Comparison of ENCODE assay signal across 8 cellular contexts in genomic region chr15:51094606-51095569, GRCh38. TPM values are rescaled to one million over a fixed set of nuclear protein-coding genes. Genes with fewer than 3 reads are reported as not detected.
DNase-seq lines count a peak whose midpoint lies in the region; ATAC-seq and TF ChIP-seq lines count a peak whose summit lies in the region.

TSS of gene TNFAIP8L3 (minus strand) at chr15:51094906. CDS start at chr15:51094595, 311 bp downstream.

- peak within 1 kb of the TSS; percentile 97 for H3K4me3 ChIP-seq in ACC112 (ENCODE audit: low read depth, low read length)
- H3K4me3 ChIP-seq in HFF-Myc (replicated peaks; ENCODE audit: low read depth, low read length): peak within 1 kb of the TSS; percentile 37
- peak within 1 kb of the TSS; percentile 84 for H3K4me3 ChIP-seq in adipocyte (ENCODE audit: low read length)
- H3K4me3 ChIP-seq in iPS-18a (ENCODE audit: low read length): peak within 1 kb of the TSS; percentile 68
- peak within 1 kb of the TSS; percentile 58 to 71 (median 70) for H3K4me3 ChIP-seq in skeletal muscle tissue (ENCODE audit: low read length in 3 of 3)

- DNase-seq in HFF-Myc (ENCODE audit: extremely low read depth, low read depth) (no peak), adipocyte (ENCODE audit: low read depth) (peak; percentile 67), NCI-H2081 treated with DMSO at 0.1 percent for 48 hours (lab: John Stamatoyannopoulos, UW) (no peak), NCI-H446 (lab: John Stamatoyannopoulos, UW) (no peak)

- peaks cover 47% of the 10 kb centered on the region for H3K4me1 ChIP-seq in ACC112 (ENCODE audit: control insufficient read depth, insufficient read depth, low read length, unreplicated experiment)
- H3K4me1 ChIP-seq in adipocyte (ENCODE audit: control insufficient read depth, insufficient read depth, low read length): peaks cover 15% of the 10 kb centered on the region
- H3K4me1 ChIP-seq in iPS-18a (ENCODE audit: control insufficient read depth, low read depth, low read length): no peaks in the 10 kb centered on the region
- H3K4me1 ChIP-seq in skeletal muscle tissue (ENCODE audit: control insufficient read depth in 3 of 3, insufficient read depth in 3 of 3, low read length in 3 of 3): peaks cover 2 to 8% (median 6%) of the 10 kb centered on the region in 3 donors

- H2AFZ ChIP-seq in ACC112 (ENCODE audit: low read length, unreplicated experiment): peak within 1 kb of the TSS; percentile 97

- H3K9me3 ChIP-seq in adipocyte (ENCODE audit: control insufficient read depth, low read length) (no peaks in the 10 kb centered on the region), iPS-18a (ENCODE audit: control insufficient read depth, low read depth, low read length) (no peaks in the 10 kb centered on the region), skeletal muscle tissue (ENCODE audit: control insufficient read depth in 3 of 3, low read length in 3 of 3) (no peaks in the 10 kb centered on the region)

- H3K36me3 ChIP-seq in ACC112 (ENCODE audit: insufficient read depth, low read length): no peaks in the 10 kb centered on the region
- H3K36me3 ChIP-seq in adipocyte (ENCODE audit: control insufficient read depth, insufficient read depth, low read length, severe bottlenecking): no peaks in the 10 kb centered on the region
- no peaks in the 10 kb centered on the region for H3K36me3 ChIP-seq in iPS-18a (ENCODE audit: control insufficient read depth, low read depth, low read length)
- no peaks in the 10 kb centered on the region for H3K36me3 ChIP-seq in skeletal muscle tissue (ENCODE audit: control insufficient read depth in 3 of 3, insufficient read depth in 3 of 3, low read length in 3 of 3)

- no peak for TF ChIP-seq CTCF in HFF-Myc (IDR thresholded peaks at IDR 0.05; ENCODE audit: low read depth, low read length, missing control alignments)

- H3K9ac ChIP-seq in adipocyte (ENCODE audit: low read length) (peak within 1 kb of the TSS; percentile 78), iPS-18a (ENCODE audit: low read length) (no peak within 1 kb of the TSS), skeletal muscle tissue (ENCODE audit: low read depth in 1 of 3, low read length in 3 of 3) (peak within 1 kb of the TSS; percentile 34 to 63 (median 40))

- H3K27ac ChIP-seq in ACC112 (ENCODE audit: low read depth, low read length): peak within 1 kb of the TSS; percentile 23; the same call in 1 of the 2 replicates
- H3K27ac ChIP-seq in iPS-18a (ENCODE audit: low read length): no peak within 1 kb of the TSS
- H3K27ac ChIP-seq in skeletal muscle tissue (ENCODE audit: low read depth, low read length): no peak within 1 kb of the TSS

- H3K79me2 ChIP-seq in ACC112 (ENCODE audit: control insufficient read depth, insufficient read depth, low read length, unreplicated experiment): peaks cover 32% of the 10 kb centered on the region

- H3K27me3 ChIP-seq in ACC112 (ENCODE audit: insufficient read depth, low read length): no peaks in the 10 kb centered on the region
- H3K27me3 ChIP-seq in adipocyte (replicated peaks; ENCODE audit: control insufficient read depth, insufficient read depth, low read length): no peaks in the 10 kb centered on the region
- peaks cover 67% of the 10 kb centered on the region for H3K27me3 ChIP-seq in iPS-18a (ENCODE audit: control insufficient read depth, insufficient read depth, low read length)
- peaks cover 0 to 30% (median 23%) of the 10 kb centered on the region in 3 donors for H3K27me3 ChIP-seq in skeletal muscle tissue (ENCODE audit: control insufficient read depth in 3 of 3, insufficient read depth in 3 of 3, low read length in 3 of 3)

- ATAC-seq in GM21515 (IDR thresholded peaks at IDR 0.05; ENCODE audit: unreplicated experiment): no peak

RNA-seq across cellular contexts. Expression of gene TNFAIP8L3, which starts in this region (rescaled TPM):
- 2.1 TPM for total RNA-seq in skeletal muscle tissue

Comparison
In these comparisons a context has a peak if more than half of its experiments do, and no peak if none do; other contexts are left out.
1. H3K4me3 ChIP-seq: peak in every context shown above with its lines; median percentile 97 in ACC112; 84 in adipocyte; 70 in skeletal muscle tissue; 68 in iPS-18a; 37 in HFF-Myc.